ENCODE assay signal across 34 cellular contexts in genomic region chr2:144215207-144215606, GRCh38.
"Had no signal": no experiment of that assay in that cellular context is flagged by ENCODE, and none has a peak within 500 bp of the region (broad histone marks: within the 10 kb centered on the region; RNA-seq: fewer than 3 reads in every experiment).

No MANE protein-coding gene starts in this region.

- H3K9me3 Mint-ChIP-seq: activated T-cell treated with anti-CD3 and anti-CD28 coated beads, Interleukin-2, amount 50 U/mL, for 72 hours; activated T-helper 17 cell treated with anti-CD3 and anti-CD28 coated beads, Interleukin-2, amount 50 U/mL, for 72 hours; brain had no signal

- H3K4me2 ChIP-seq: KMS-11, PC-9 had no signal

- H2AFZ ChIP-seq: PC-9 had no signal

- H3K9ac ChIP-seq: KMS-11 had no signal

- H3K9me3 ChIP-seq: adrenal gland had no signal

- H3K4me3 Mint-ChIP-seq: brain had no signal

- H3K27me3 Mint-ChIP-seq: activated CD4-positive, alpha-beta T cell treated with anti-CD3 and anti-CD28 coated beads, Interleukin-2, amount 10 ng/mL, durations not matched to agents 24 days and 14 days; activated naive CD8-positive, alpha-beta T cell treated with anti-CD3 and anti-CD28 coated beads, Interleukin-2, amount 10 ng/mL, durations not matched to agents 7 days and 5 days; activated T-helper 17 cell treated with anti-CD3 and anti-CD28 coated beads, Interleukin-2, amount 50 U/mL, for 72 hours; brain had no signal

- ATAC-seq: Right ventricle myocardium inferior had no signal

- H3K27ac ChIP-seq: adrenal gland, KMS-11, PC-9, RWPE1 had no signal

- DNase-seq: activated CD4-positive, alpha-beta T cell treated with anti-CD3 and anti-CD28 coated beads, Interleukin-2, amount 10 ng/mL, durations not matched to agents 24 days and 14 days; activated CD4-positive, alpha-beta T cell treated with anti-CD3 and anti-CD28 coated beads, Interleukin-2, amount 50 U/mL, for 4 hours; activated CD8-positive, alpha-beta memory T cell treated with anti-CD3 and anti-CD28 coated beads, Interleukin-2, amount 50 U/mL, for 4 hours; activated effector memory CD4-positive, alpha-beta T cell treated with anti-CD3 and anti-CD28 coated beads, Interleukin-2, amount 50 U/mL, for 16 hours; activated naive CD4-positive, alpha-beta T cell; activated naive CD4-positive, alpha-beta T cell treated with anti-CD3 and anti-CD28 coated beads, Interleukin-2, amount 50 U/mL, for 16 hours; activated naive CD8-positive, alpha-beta T cell treated with anti-CD3 and anti-CD28 coated beads, Interleukin-2, amount 10 ng/mL, durations not matched to agents 7 days and 5 days; activated T-cell treated with anti-CD3 and anti-CD28 coated beads for 4 hours; activated T-cell treated with anti-CD3 and anti-CD28 coated beads, Interleukin-2, amount 50 U/mL, for 72 hours; adrenal gland; caudate nucleus; cerebellar nuclear complex; cortex of kidney; NCI-H1105; NCI-H1417 treated with DMSO at 0.1 percent for 48 hours; NCI-H187 treated with DMSO at 0.1 percent for 48 hours; NCI-H2081; NCI-H2171 treated with DMSO at 0.1 percent for 48 hours; NCI-H226; NCI-H524 treated with DMSO at 0.1 percent for 48 hours; NK-92 treated with Interleukin-12 subunit alpha and Interleukin-12 subunit beta, amount 100 ng/mL, for 24 hours; PC-9; SIG-M5; SW 1271; T-helper 1 cell; T-helper 2 cell; T-helper 9 cell had no signal

- H3K36me3 ChIP-seq: adrenal gland had no signal

- H3K4me3 ChIP-seq: adrenal gland, PC-9 had no signal

- H3K27me3 ChIP-seq: adrenal gland had no signal

- FAIRE-seq: bronchial epithelial cell, RCC 7860 had no signal
